ENCODE assay signal across 2 cellular contexts in the genomic region with DNA sequence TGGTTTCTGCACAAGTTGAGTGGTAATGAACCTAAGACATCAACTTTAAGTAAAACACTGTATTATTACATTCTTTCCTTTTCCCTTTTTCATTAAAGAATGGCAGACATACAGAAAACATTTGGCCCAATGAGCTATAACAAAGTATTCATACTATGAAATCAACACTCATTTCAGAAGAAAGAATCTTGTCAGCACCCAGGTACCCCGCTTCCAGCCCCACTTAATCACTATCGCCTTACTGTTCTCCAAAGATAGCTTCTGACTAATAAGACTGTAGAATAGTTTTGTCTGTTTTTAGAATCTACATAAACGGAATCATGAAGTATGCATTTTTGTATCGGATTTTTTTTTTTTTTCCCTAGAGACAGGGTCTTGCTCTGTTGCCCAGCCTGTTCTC.
A peak's percentile ranks its signal among the peaks of the same experiment; 100 is the strongest.
TF ChIP-seq lines count a peak whose summit lies in the region.

No MANE protein-coding gene starts in this region.

TF ChIP-seq in GM12878, 131 proteins besides CTCF, POLR2A, EP300 and RAD21 (continued from another document):
- peak; percentile 72; the same call in 1 of the 2 replicates for TF ChIP-seq BCL11A (IDR thresholded peaks at IDR 0.05; ENCODE audit: low read depth, low read length)
- peak; percentile 93 for TF ChIP-seq JUNB (IDR thresholded peaks at IDR 0.05)
- TF ChIP-seq YY1 (IDR thresholded peaks at IDR 0.05; ENCODE audit: low read depth, low read length): no peak
- 0 out of 2 replicates have a peak, but pooled peaks have one; percentile 27 for TF ChIP-seq CREM (IDR thresholded peaks at IDR 0.05; ENCODE audit: low read depth)
- peak; percentile 65 for TF ChIP-seq NFIC (IDR thresholded peaks at IDR 0.05; ENCODE audit: low read depth, low read length)
- TF ChIP-seq IRF4 (IDR thresholded peaks at IDR 0.05; ENCODE audit: low read depth, low read length): peak; percentile 59; the same call in 1 of the 2 replicates
- peak; percentile 35; the same call in 1 of the 2 replicates for TF ChIP-seq GABPA (IDR thresholded peaks at IDR 0.05; ENCODE audit: low read depth)
- TF ChIP-seq SRF (IDR thresholded peaks at IDR 0.05; ENCODE audit: low read depth in 2 of 2, low read length in 2 of 2): peak in 1 of 2 experiments; percentile 51; a peak in 1 of 4 replicates
- TF ChIP-seq, protein P1, sequence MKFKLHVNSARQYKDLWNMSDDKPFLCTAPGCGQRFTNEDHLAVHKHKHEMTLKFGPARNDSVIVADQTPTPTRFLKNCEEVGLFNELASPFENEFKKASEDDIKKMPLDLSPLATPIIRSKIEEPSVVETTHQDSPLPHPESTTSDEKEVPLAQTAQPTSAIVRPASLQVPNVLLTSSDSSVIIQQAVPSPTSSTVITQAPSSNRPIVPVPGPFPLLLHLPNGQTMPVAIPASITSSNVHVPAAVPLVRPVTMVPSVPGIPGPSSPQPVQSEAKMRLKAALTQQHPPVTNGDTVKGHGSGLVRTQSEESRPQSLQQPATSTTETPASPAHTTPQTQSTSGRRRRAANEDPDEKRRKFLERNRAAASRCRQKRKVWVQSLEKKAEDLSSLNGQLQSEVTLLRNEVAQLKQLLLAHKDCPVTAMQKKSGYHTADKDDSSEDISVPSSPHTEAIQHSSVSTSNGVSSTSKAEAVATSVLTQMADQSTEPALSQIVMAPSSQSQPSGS (IDR thresholded peaks at IDR 0.05; ENCODE audit: low read length): peak; percentile 55; the same call in 1 of the 2 replicates
- 0 out of 2 replicates have a peak, but pooled peaks have one; percentile 22 for TF ChIP-seq RUNX3 (IDR thresholded peaks at IDR 0.05; ENCODE audit: low read length)
- TF ChIP-seq CEBPB (IDR thresholded peaks at IDR 0.05; ENCODE audit: borderline replicate concordance in 1 of 2, low read depth in 2 of 2, low read length in 2 of 2): no peak

TF ChIP-seq in SK-N-SH, 30 proteins besides CTCF, POLR2A, EP300 and RAD21 (continued from another document):
- TF ChIP-seq SMC3 (IDR thresholded peaks at IDR 0.05; ENCODE audit: low read depth, low read length): no peak
- TF ChIP-seq, protein P2, sequence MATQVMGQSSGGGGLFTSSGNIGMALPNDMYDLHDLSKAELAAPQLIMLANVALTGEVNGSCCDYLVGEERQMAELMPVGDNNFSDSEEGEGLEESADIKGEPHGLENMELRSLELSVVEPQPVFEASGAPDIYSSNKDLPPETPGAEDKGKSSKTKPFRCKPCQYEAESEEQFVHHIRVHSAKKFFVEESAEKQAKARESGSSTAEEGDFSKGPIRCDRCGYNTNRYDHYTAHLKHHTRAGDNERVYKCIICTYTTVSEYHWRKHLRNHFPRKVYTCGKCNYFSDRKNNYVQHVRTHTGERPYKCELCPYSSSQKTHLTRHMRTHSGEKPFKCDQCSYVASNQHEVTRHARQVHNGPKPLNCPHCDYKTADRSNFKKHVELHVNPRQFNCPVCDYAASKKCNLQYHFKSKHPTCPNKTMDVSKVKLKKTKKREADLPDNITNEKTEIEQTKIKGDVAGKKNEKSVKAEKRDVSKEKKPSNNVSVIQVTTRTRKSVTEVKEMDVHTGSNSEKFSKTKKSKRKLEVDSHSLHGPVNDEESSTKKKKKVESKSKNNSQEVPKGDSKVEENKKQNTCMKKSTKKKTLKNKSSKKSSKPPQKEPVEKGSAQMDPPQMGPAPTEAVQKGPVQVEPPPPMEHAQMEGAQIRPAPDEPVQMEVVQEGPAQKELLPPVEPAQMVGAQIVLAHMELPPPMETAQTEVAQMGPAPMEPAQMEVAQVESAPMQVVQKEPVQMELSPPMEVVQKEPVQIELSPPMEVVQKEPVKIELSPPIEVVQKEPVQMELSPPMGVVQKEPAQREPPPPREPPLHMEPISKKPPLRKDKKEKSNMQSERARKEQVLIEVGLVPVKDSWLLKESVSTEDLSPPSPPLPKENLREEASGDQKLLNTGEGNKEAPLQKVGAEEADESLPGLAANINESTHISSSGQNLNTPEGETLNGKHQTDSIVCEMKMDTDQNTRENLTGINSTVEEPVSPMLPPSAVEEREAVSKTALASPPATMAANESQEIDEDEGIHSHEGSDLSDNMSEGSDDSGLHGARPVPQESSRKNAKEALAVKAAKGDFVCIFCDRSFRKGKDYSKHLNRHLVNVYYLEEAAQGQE (IDR thresholded peaks at IDR 0.05; ENCODE audit: low read depth, low read length): no peak
- TF ChIP-seq FOXJ3 (CRISPR knock-in tag; IDR thresholded peaks at IDR 0.05): no peak
- no peak for TF ChIP-seq YY1 (IDR thresholded peaks at IDR 0.05; ENCODE audit: low read depth)
- no peak for TF ChIP-seq ELF1 (IDR thresholded peaks at IDR 0.05)
- TF ChIP-seq, protein P3, sequence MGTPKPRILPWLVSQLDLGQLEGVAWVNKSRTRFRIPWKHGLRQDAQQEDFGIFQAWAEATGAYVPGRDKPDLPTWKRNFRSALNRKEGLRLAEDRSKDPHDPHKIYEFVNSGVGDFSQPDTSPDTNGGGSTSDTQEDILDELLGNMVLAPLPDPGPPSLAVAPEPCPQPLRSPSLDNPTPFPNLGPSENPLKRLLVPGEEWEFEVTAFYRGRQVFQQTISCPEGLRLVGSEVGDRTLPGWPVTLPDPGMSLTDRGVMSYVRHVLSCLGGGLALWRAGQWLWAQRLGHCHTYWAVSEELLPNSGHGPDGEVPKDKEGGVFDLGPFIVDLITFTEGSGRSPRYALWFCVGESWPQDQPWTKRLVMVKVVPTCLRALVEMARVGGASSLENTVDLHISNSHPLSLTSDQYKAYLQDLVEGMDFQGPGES (IDR thresholded peaks at IDR 0.05; ENCODE audit: low read depth, low read length): no peak
TF ChIP-seq in SK-N-SH: peak in this region for 0.
